10 cellular contexts compared by ENCODE assay signal in genomic region chr1:10388387-10388715, GRCh38. TPM values are rescaled to one million over a fixed set of nuclear protein-coding genes. Genes with fewer than 3 reads are reported as not detected.
DNase-seq lines count a peak whose midpoint lies in the region; ATAC-seq and TF ChIP-seq lines count a peak whose summit lies in the region.
"Had no signal": no experiment of that assay in that cellular context is flagged by ENCODE, and none has a peak within 500 bp of the region (broad histone marks: within the 10 kb centered on the region; RNA-seq: fewer than 3 reads in every experiment).

No MANE protein-coding gene starts in this region.

- no peaks in the 10 kb centered on the region for H3K27me3 Mint-ChIP-seq in Caco-2 (ENCODE audit: insufficient read depth, unreplicated experiment)

- H3K27me3 ChIP-seq in Caco-2 (replicated peaks; ENCODE audit: control insufficient read depth, insufficient read depth, low read length) (no peaks in the 10 kb centered on the region), SJCRH30 (no peaks in the 10 kb centered on the region), heart right ventricle (no peaks in the 10 kb centered on the region), rectal smooth muscle tissue (ENCODE audit: control insufficient read depth, insufficient read depth, low read length) (no peaks in the 10 kb centered on the region)

- ATAC-seq in heart right ventricle, result peak in 2 of 8 donors; percentile 16 to 49
- ATAC-seq: CD8-positive, alpha-beta T cell had no signal

- intact Hi-C loops in Caco-2 (cut with micrococcal nuclease; ENCODE audit: unreplicated experiment) (loop anchor here (1.0 kb wide), 1 partner anchor 10 kb away; no protein-coding TSS in a partner anchor), heart right ventricle (cut with DNase I) (no loop called here)

- H3K36me3 ChIP-seq in Caco-2 (ENCODE audit: control insufficient read depth, insufficient read depth, low read length) (peaks cover 2% of the 10 kb centered on the region; the same call in 1 of the 2 replicates), SJCRH30 (no peaks in the 10 kb centered on the region), heart right ventricle (no peaks in the 10 kb centered on the region), rectal smooth muscle tissue (ENCODE audit: control insufficient read depth, insufficient read depth, low read length) (no peaks in the 10 kb centered on the region)

- H3K4me3 Mint-ChIP-seq in Caco-2 (ENCODE audit: unreplicated experiment), result no peak overlapping the region
- H3K4me3 Mint-ChIP-seq: CD8-positive, alpha-beta T cell had no signal

- peak overlapping the region; percentile 86 for H3K27ac ChIP-seq in SJCRH30
- peak overlapping the region in 6 of 10 donors; percentile 53 to 82 (median 61) for H3K27ac ChIP-seq in heart right ventricle
- H3K27ac ChIP-seq in rectal smooth muscle tissue (ENCODE audit: low read depth, low read length), result peak overlapping the region; percentile 73

- peaks cover 7% of the 10 kb centered on the region for H3K36me3 Mint-ChIP-seq in Caco-2 (ENCODE audit: insufficient read depth, unreplicated experiment)
- H3K36me3 Mint-ChIP-seq: CD8-positive, alpha-beta T cell had no signal

- H3K9ac ChIP-seq in rectal smooth muscle tissue (ENCODE audit: low read length), result no peak overlapping the region

- CTCF ChIA-PET in Caco-2 (lab: Charles Lee), result interaction anchor here (0.6 to 1.3 kb wide), 3 partner anchors 10 to 235 kb away, joined by 3 to 8 read pairs (median 6); partner anchors contain the start of gene PGD

- H3K9me3 ChIP-seq in Caco-2 (no peaks in the 10 kb centered on the region), SJCRH30 (replicated peaks) (no peaks in the 10 kb centered on the region), heart right ventricle (no peaks in the 10 kb centered on the region)

- peak overlapping the region; percentile 84 for H3K27ac Mint-ChIP-seq in Caco-2 (ENCODE audit: unreplicated experiment)
- H3K27ac Mint-ChIP-seq: CD8-positive, alpha-beta T cell had no signal

- H3K9me3 Mint-ChIP-seq in Caco-2 (ENCODE audit: unreplicated experiment), result no peaks in the 10 kb centered on the region
- H3K9me3 Mint-ChIP-seq: CD8-positive, alpha-beta T cell had no signal

- POLR2A ChIA-PET in Caco-2 (lab: Charles Lee), result interaction anchor here (0.6 to 2.2 kb wide), 2 partner anchors 11 to 84 kb away, joined by 3 to 12 read pairs; partner anchors contain the start of gene PGD

- DNase-seq in Caco-2 (peak in 1 of 2 experiments; percentile 24), SJCRH30 (no peak), heart right ventricle (no peak), NCI-H2171 (lab: John Stamatoyannopoulos, UW) (no peak), COLO668 (lab: John Stamatoyannopoulos, UW; ENCODE audit: unreplicated experiment) (no peak), NCI-H2171 treated with DMSO at 0.1 percent for 48 hours (lab: John Stamatoyannopoulos, UW) (no peak)
- no peak for DNase-seq in activated CD8-positive, alpha-beta memory T cell treated with anti-CD3 and anti-CD28 coated beads, Interleukin-2, amount 50 U/mL, for 4 hours
- DNase-seq: CD8-positive, alpha-beta T cell; stimulated activated CD8-positive, alpha-beta memory T cell treated with anti-CD3 and anti-CD28 coated beads, Interleukin-4, amount 100 ng/mL, for 48 hours had no signal

- BruUV-seq in Caco-2 (replicated peaks; lab: Mats Ljungman, UMichigan), result no TSS peak

- no peaks in the 10 kb centered on the region for H3K4me1 Mint-ChIP-seq in Caco-2 (ENCODE audit: low read depth, unreplicated experiment)

- 69 to 71% methylated on average over 3 of the region's 3 CpGs for WGBS in heart right ventricle, 2 donors

- peaks cover 19% of the 10 kb centered on the region for H3K4me1 ChIP-seq in Caco-2
- peaks cover 11% of the 10 kb centered on the region for H3K4me1 ChIP-seq in SJCRH30
- H3K4me1 ChIP-seq in heart right ventricle, result peaks cover 0 to 39% (median 14%) of the 10 kb centered on the region in 9 donors
- H3K4me1 ChIP-seq in rectal smooth muscle tissue (ENCODE audit: control insufficient read depth, insufficient read depth, low read length), result peaks cover 8% of the 10 kb centered on the region

- TF ChIP-seq CTCF in Caco-2 (IDR thresholded peaks at IDR 0.05; ENCODE audit: insufficient read depth in 1 of 2, low read depth in 1 of 2, low read length in 1 of 2, severe bottlenecking in 1 of 2, unreplicated experiment in 1 of 2), result no peak
- TF ChIP-seq CTCF in heart right ventricle (IDR thresholded peaks at IDR 0.05), result no peak

- H3K4me3 ChIP-seq in Caco-2 (ENCODE audit: low read depth, low read length) (no peak overlapping the region), SJCRH30 (peak overlapping the region; percentile 24), heart right ventricle (peak overlapping the region in 2 of 10 donors; percentile 11 to 14), rectal smooth muscle tissue (ENCODE audit: low read length) (no peak overlapping the region)

RNA-seq across cellular contexts. Expression of gene PGD, which starts 10.5 kb away (rescaled TPM):
- total RNA-seq in Caco-2 (2022) (187 and 215 TPM in 2 replicates), heart right ventricle (10 to 100 TPM; 28.3 to 60.9 (median 32.9) TPM)
- 316 and 350 TPM in 2 replicates for total RNA-seq in SJCRH30 (2014; rRNA removed; shearing (Covaris generic))
- polyA plus RNA-seq in heart right ventricle, result 10 to 100 TPM; 14.3 to 28.0 TPM

RNA-seq across cellular contexts. Expression of gene CENPS, which starts 41.9 kb away (rescaled TPM):
- total RNA-seq in Caco-2 (2022) (20.1 and 23.1 TPM in 2 replicates), heart right ventricle (10 to 100 TPM in 4 of 10 donors, 1 to 10 TPM in 6; 4.9 to 10.7 (median 9.4) TPM)
- 15.5 and 16.1 TPM in 2 replicates for total RNA-seq in SJCRH30 (2014; rRNA removed; shearing (Covaris generic))
- polyA plus RNA-seq in heart right ventricle, result 1 to 10 TPM; 7.2 to 9.4 TPM
